20 cellular contexts compared by ENCODE assay signal in genomic region chr20:57126481-57127092, GRCh38.
DNase-seq lines count a peak whose midpoint lies in the region; ATAC-seq, FAIRE-seq and TF ChIP-seq lines count a peak whose summit lies in the region.
"Had no signal": no experiment of that assay in that cellular context is flagged by ENCODE, and none has a peak within 500 bp of the region (broad histone marks: within the 10 kb centered on the region; RNA-seq: fewer than 3 reads in every experiment).

No MANE protein-coding gene starts in this region.

- no peak for TF ChIP-seq POLR2A in testis (IDR thresholded peaks at IDR 0.05)

- no peaks in the 10 kb centered on the region for H3K36me3 Mint-ChIP-seq in T-cell
- H3K36me3 Mint-ChIP-seq: CD4-positive, alpha-beta memory T cell had no signal

- DNase-seq in EL (peak; percentile 21), M059J (ENCODE audit: low read depth) (peak; percentile 42), bronchial epithelial cell (ENCODE audit: low read depth) (peak; percentile 16), testis (peak; percentile 71), caudate nucleus (lab: John Stamatoyannopoulos, UW) (no peak), T-cell (no peak)
- no peak for DNase-seq in stimulated activated CD4-positive, alpha-beta T cell treated with anti-CD3 and anti-CD28 coated beads, Interleukin-1b, Interleukin-23, amount 100 ng/mL, for 48 hours
- DNase-seq: ACHN; CD4-positive, alpha-beta memory T cell; DMS79 treated with DMSO at 0.1 percent for 48 hours; KG1; MG63; NCI-H1092 treated with DMSO at 0.1 percent for 48 hours; NCI-H1694; NCI-H748 treated with DMSO at 0.1 percent for 48 hours; SIG-M5 had no signal

- no peaks in the 10 kb centered on the region for H3K9me3 Mint-ChIP-seq in T-cell

- intact Hi-C loops in testis (cut with DNase I; ENCODE audit: low total_unique reads), result no loop called here

- peaks cover 15 to 22% of the 10 kb centered on the region in 2 donors for H3K27me3 Mint-ChIP-seq in T-cell

- peak overlapping the region; percentile 39 to 73 for H3K27ac ChIP-seq in testis
- H3K27ac ChIP-seq in caudate nucleus (ENCODE audit: low read depth, low read length), result no peak overlapping the region
- H3K27ac ChIP-seq: HL-60 had no signal

- no peaks in the 10 kb centered on the region for H3K4me1 Mint-ChIP-seq in T-cell
- H3K4me1 Mint-ChIP-seq: CD4-positive, alpha-beta memory T cell had no signal

- H3K9me3 ChIP-seq in testis, result no peaks in the 10 kb centered on the region
- H3K9me3 ChIP-seq: MG63 had no signal

- peaks cover 10% of the 10 kb centered on the region for H3K4me1 ChIP-seq in testis

- TF ChIP-seq CTCF in bronchial epithelial cell (IDR thresholded peaks at IDR 0.05; ENCODE audit: insufficient read depth, low read length, severe bottlenecking) (no peak), testis (IDR thresholded peaks at IDR 0.05) (no peak)

- no peak overlapping the region for H3K4me3 ChIP-seq in bronchial epithelial cell (ENCODE audit: low read depth, low read length)
- H3K4me3 ChIP-seq in testis, result no peak overlapping the region
- H3K4me3 ChIP-seq: MG63 had no signal

- no peak for ATAC-seq in T-cell (replicated peaks in 1 of 4)
- ATAC-seq: HCT116, Panc1 had no signal

- POLR2A ChIA-PET in T-cell (lab: Charles Lee), result no interaction called here

- FAIRE-seq in bronchial epithelial cell (lab: Jason Lieb, UNC), result no peak
- FAIRE-seq: D721Med had no signal

- H3K27me3 ChIP-seq in bronchial epithelial cell (ENCODE audit: control insufficient read depth, insufficient read depth, low read length) (no peaks in the 10 kb centered on the region), testis (no peaks in the 10 kb centered on the region)

- H3K36me3 ChIP-seq in bronchial epithelial cell (ENCODE audit: control insufficient read depth, insufficient read depth, low read length) (no peaks in the 10 kb centered on the region), testis (ENCODE audit: low read depth, missing control alignments) (no peaks in the 10 kb centered on the region)
- H3K36me3 ChIP-seq: MG63 had no signal

- no peak overlapping the region for H3K27ac Mint-ChIP-seq in T-cell
- H3K27ac Mint-ChIP-seq: CD4-positive, alpha-beta memory T cell had no signal

- no peak overlapping the region for H3K4me3 Mint-ChIP-seq in T-cell
- H3K4me3 Mint-ChIP-seq: CD4-positive, alpha-beta memory T cell had no signal

- CTCF ChIA-PET in T-cell (lab: Charles Lee), result no interaction called here

- WGBS in testis, 2 donors, result 36 to 39% methylated on average over 16 to 17 of the region's 17 CpGs

Comparison
In these comparisons a context has a peak if more than half of its experiments do, and no peak if none do; other contexts are left out.
1. DNase-seq: peak in EL (single experiment), M059J (single experiment), bronchial epithelial cell (single experiment) and testis (single experiment); none in caudate nucleus (0 of 61), stimulated activated CD4-positive, alpha-beta T cell treated with anti-CD3 and anti-CD28 coated beads, Interleukin-1b, Interleukin-23, amount 100 ng/mL, for 48 hours (single experiment) and T-cell (0 of 34).